1 cellular context compared by ENCODE assay signal in the genomic region with DNA sequence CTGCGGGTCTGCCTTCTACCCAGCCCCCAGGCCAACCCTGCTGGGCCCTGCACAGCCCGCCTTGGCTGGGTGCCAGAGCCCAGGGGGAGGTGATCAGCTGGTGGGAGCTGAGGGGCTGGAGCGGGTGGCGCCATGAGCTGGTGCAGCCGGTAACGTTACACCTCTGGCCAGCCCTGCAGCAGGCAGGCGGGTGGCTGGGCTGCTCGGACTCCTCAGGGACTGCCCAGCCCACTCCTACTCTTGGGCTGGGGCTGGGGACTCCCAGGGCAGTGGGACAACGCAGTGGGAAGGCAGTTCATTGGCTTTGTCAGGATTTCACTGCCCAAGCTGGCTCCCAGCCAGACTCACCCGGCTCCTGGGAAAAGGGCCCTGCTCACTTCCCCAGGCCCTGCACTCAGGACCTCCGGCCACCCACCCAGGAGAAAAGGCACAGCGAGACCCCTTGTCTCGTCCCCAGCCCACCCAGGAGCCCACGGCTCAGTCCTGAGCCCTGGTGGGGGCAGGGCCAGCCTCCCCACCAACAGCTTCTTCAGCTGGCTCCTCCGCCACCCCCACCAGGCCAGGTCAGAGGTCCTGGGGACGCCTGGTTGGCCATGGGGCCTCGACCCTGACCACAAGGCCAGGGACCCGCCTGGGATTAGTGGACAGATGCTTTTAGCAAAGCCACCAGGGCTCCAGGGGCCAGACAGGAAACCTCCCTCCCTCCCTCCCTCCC.
A peak's percentile ranks its signal among the peaks of the same experiment; 100 is the strongest.
TF ChIP-seq lines count a peak whose summit lies in the region.

No MANE protein-coding gene starts in this region.

TF ChIP-seq in HEK293, 187 proteins besides CTCF, POLR2A, EP300 and RAD21 (continued from another document):
- TF ChIP-seq, protein P1, sequence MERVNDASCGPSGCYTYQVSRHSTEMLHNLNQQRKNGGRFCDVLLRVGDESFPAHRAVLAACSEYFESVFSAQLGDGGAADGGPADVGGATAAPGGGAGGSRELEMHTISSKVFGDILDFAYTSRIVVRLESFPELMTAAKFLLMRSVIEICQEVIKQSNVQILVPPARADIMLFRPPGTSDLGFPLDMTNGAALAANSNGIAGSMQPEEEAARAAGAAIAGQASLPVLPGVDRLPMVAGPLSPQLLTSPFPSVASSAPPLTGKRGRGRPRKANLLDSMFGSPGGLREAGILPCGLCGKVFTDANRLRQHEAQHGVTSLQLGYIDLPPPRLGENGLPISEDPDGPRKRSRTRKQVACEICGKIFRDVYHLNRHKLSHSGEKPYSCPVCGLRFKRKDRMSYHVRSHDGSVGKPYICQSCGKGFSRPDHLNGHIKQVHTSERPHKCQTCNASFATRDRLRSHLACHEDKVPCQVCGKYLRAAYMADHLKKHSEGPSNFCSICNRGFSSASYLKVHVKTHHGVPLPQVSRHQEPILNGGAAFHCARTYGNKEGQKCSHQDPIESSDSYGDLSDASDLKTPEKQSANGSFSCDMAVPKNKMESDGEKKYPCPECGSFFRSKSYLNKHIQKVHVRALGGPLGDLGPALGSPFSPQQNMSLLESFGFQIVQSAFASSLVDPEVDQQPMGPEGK (tag by site-specific recombination; IDR thresholded peaks at IDR 0.05), result peak; percentile 75
- TF ChIP-seq, protein P2, sequence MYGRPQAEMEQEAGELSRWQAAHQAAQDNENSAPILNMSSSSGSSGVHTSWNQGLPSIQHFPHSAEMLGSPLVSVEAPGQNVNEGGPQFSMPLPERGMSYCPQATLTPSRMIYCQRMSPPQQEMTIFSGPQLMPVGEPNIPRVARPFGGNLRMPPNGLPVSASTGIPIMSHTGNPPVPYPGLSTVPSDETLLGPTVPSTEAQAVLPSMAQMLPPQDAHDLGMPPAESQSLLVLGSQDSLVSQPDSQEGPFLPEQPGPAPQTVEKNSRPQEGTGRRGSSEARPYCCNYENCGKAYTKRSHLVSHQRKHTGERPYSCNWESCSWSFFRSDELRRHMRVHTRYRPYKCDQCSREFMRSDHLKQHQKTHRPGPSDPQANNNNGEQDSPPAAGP (tag by site-specific recombination; IDR thresholded peaks at IDR 0.05), result peak; percentile 40; the same call in 1 of the 2 replicates
- TF ChIP-seq, protein P3, sequence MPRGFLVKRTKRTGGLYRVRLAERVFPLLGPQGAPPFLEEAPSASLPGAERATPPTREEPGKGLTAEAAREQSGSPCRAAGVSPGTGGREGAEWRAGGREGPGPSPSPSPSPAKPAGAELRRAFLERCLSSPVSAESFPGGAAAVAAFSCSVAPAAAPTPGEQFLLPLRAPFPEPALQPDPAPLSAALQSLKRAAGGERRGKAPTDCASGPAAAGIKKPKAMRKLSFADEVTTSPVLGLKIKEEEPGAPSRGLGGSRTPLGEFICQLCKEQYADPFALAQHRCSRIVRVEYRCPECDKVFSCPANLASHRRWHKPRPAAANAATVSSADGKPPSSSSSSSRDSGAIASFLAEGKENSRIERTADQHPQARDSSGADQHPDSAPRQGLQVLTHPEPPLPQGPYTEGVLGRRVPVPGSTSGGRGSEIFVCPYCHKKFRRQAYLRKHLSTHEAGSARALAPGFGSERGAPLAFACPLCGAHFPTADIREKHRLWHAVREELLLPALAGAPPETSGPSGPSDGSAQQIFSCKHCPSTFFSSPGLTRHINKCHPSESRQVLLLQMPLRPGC (tag by site-specific recombination; IDR thresholded peaks at IDR 0.05), result no peak
- TF ChIP-seq, protein P4, sequence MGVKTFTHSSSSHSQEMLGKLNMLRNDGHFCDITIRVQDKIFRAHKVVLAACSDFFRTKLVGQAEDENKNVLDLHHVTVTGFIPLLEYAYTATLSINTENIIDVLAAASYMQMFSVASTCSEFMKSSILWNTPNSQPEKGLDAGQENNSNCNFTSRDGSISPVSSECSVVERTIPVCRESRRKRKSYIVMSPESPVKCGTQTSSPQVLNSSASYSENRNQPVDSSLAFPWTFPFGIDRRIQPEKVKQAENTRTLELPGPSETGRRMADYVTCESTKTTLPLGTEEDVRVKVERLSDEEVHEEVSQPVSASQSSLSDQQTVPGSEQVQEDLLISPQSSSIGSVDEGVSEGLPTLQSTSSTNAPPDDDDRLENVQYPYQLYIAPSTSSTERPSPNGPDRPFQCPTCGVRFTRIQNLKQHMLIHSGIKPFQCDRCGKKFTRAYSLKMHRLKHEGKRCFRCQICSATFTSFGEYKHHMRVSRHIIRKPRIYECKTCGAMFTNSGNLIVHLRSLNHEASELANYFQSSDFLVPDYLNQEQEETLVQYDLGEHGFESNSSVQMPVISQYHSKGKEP (tag by site-specific recombination; IDR thresholded peaks at IDR 0.05), result peak; percentile 45; the same call in 1 of the 2 replicates
